24 cellular contexts compared by ENCODE assay signal in the genomic region with DNA sequence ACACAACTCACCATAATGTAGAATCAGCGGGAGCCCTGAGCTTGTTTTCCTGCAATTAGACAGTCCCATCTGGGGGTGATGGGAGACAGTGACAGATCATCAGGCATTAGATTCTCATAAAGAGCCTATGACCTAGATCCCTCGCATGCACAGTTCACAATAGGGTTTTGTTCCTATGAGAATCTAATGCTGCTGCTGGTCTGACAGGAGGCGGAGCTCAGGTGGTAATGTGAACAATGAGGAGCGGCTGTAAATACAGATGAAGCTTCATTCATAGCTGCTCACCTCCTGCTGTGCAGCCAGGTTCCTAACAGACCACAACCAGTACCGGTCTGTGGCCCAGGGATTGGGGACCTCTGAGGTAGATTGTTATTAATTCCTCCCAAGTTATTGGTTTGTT. TPM values are rescaled to one million over a fixed set of nuclear protein-coding genes. Genes with fewer than 3 reads are reported as not detected.
A peak's percentile ranks its signal among the peaks of the same experiment; 100 is the strongest.
DNase-seq lines count a peak whose midpoint lies in the region; ATAC-seq, FAIRE-seq and TF ChIP-seq lines count a peak whose summit lies in the region.
"Had no signal": no experiment of that assay in that cellular context is flagged by ENCODE, and none has a peak within 500 bp of the region (broad histone marks: within the 10 kb centered on the region; RNA-seq: fewer than 3 reads in every experiment).

No MANE protein-coding gene starts in this region.

- H3K9me3 ChIP-seq in left ventricle myocardium inferior (replicated peaks) (no peaks in the 10 kb centered on the region), heart right ventricle (no peaks in the 10 kb centered on the region), HepG2 (ENCODE audit: low read length) (no peaks in the 10 kb centered on the region), spleen (no peaks in the 10 kb centered on the region), vagina (no peaks in the 10 kb centered on the region)
- H3K9me3 ChIP-seq: A549 had no signal

- H3K36me3 ChIP-seq in left ventricle myocardium inferior (no peaks in the 10 kb centered on the region), heart right ventricle (no peaks in the 10 kb centered on the region), HepG2 (replicated peaks in 1 of 2; ENCODE audit: control insufficient read depth in 1 of 2, insufficient read depth in 2 of 2, low read length in 2 of 2) (no peaks in the 10 kb centered on the region), spleen (no peaks in the 10 kb centered on the region), vagina (no peaks in the 10 kb centered on the region)
- H3K36me3 ChIP-seq: BLaER1 had no signal

- H3K4me3 Mint-ChIP-seq in activated T-cell treated with anti-CD3 and anti-CD28 coated beads, Interleukin-2, amount 50 U/mL, for 72 hours: no peak overlapping the region
- H3K4me3 Mint-ChIP-seq: CD8-positive, alpha-beta T cell; GM23338; H9; HFFc6 had no signal

- no peak overlapping the region for H3K27ac Mint-ChIP-seq in activated T-cell treated with anti-CD3 and anti-CD28 coated beads, Interleukin-2, amount 50 U/mL, for 72 hours
- H3K27ac Mint-ChIP-seq: CD4-positive, CD25-positive, alpha-beta regulatory T cell; CD8-positive, alpha-beta T cell; GM23338; HFFc6 had no signal

- H2AFZ ChIP-seq in HepG2 (ENCODE audit: low read length): no peak overlapping the region
- H2AFZ ChIP-seq: GM23338 had no signal

- FAIRE-seq in HepG2 (lab: Jason Lieb, UNC): no peak
- FAIRE-seq: A549, GM12891, GM18507 had no signal

- TF ChIP-seq EP300 in HepG2 (IDR thresholded peaks at IDR 0.05; ENCODE audit: low read depth in 2 of 2, low read length in 2 of 2) (no peak), HepG2 (CRISPR knock-in tag; IDR thresholded peaks at IDR 0.05; ENCODE audit: borderline replicate concordance) (no peak)

- H3K4me1 Mint-ChIP-seq in activated T-cell treated with anti-CD3 and anti-CD28 coated beads, Interleukin-2, amount 50 U/mL, for 72 hours (ENCODE audit: low read depth): peaks cover 28% of the 10 kb centered on the region

- H3K9me3 Mint-ChIP-seq in activated T-cell treated with anti-CD3 and anti-CD28 coated beads, Interleukin-2, amount 50 U/mL, for 72 hours: no peaks in the 10 kb centered on the region
- H3K9me3 Mint-ChIP-seq: CD8-positive, alpha-beta T cell; HFFc6 had no signal

- H3K4me2 ChIP-seq in HepG2 (ENCODE audit: low read depth, low read length): no peak overlapping the region
- H3K4me2 ChIP-seq: A549, BLaER1, GM23338 had no signal

- no peaks in the 10 kb centered on the region for H4K20me1 ChIP-seq in HepG2 (ENCODE audit: insufficient read depth, low read length)
- H4K20me1 ChIP-seq: BLaER1 had no signal

- H3K9ac ChIP-seq in HepG2 (ENCODE audit: insufficient read depth, low read depth, low read length): no peak overlapping the region
- H3K9ac ChIP-seq: BLaER1 had no signal

- no peaks in the 10 kb centered on the region for H3K27me3 Mint-ChIP-seq in activated T-cell treated with anti-CD3 and anti-CD28 coated beads, Interleukin-2, amount 50 U/mL, for 72 hours (ENCODE audit: low read depth)

- CTCF ChIA-PET in HepG2 (lab: Yijun Ruan, JAX; ENCODE audit: low intra/inter-chr PET ratio, low total read pairs): no interaction called here

- WGBS in heart right ventricle, 2 donors: 97 to 98% methylated on average over 5 of the region's 5 CpGs
- WGBS in HepG2 (ENCODE audit: low lambda C conversion rate): 59% methylated on average over 3 of the region's 5 CpGs
- 93 to 98% (median 96%) methylated on average over 5 of the region's 5 CpGs for WGBS in spleen, 5 donors

- in situ Hi-C loops in HepG2 (cut with HindIII; ENCODE audit: extremely low pct_ligation_motif_present, low pct_unique_long_range_greater_than_20kb): no loop called here

- ATAC-seq in heart right ventricle (no peak), HepG2 (no peak)
- no peak for ATAC-seq in activated T-cell treated with anti-CD3 and anti-CD28 coated beads, Interleukin-2, amount 50 U/mL, for 72 hours (replicated peaks in 1 of 2)
- ATAC-seq: A549; CD8-positive, alpha-beta T cell; GM23338; HCT116 had no signal

- intact Hi-C loops in left ventricle myocardium inferior (cut with micrococcal nuclease) (no loop called here), heart right ventricle (cut with DNase I) (loop anchor here in 1 of 10 donors (5.0 kb wide), 1 partner anchor 43 kb away; no protein-coding TSS in a partner anchor), HepG2 (cut with micrococcal nuclease; ENCODE audit: unreplicated experiment) (no loop called here), spleen (cut with DNase I; ENCODE audit: low total_unique reads) (no loop called here), vagina (cut with DNase I) (no loop called here)

- TF ChIP-seq POLR2A in HepG2 (IDR thresholded peaks at IDR 0.05; ENCODE audit: insufficient read depth in 1 of 2, low read depth in 2 of 2, low read length in 2 of 2) (no peak), spleen (IDR thresholded peaks at IDR 0.05) (no peak), vagina (IDR thresholded peaks at IDR 0.05) (no peak)

- DNase-seq in left ventricle myocardium inferior (peak; percentile 2), heart right ventricle (no peak), COLO668 (lab: John Stamatoyannopoulos, UW; ENCODE audit: unreplicated experiment) (peak; percentile 29), HepG2 (ENCODE audit: low spot score) (peak; percentile 50), spleen (peak; percentile 17), vagina (ENCODE audit: extremely low spot score in 2 of 2) (no peak)
- no peak for DNase-seq in activated T-cell treated with anti-CD3 and anti-CD28 coated beads, Interleukin-2, amount 50 U/mL, for 72 hours
- DNase-seq: 8988T; Calu3; CD4-positive, CD25-positive, alpha-beta regulatory T cell; CD8-positive, alpha-beta T cell; COR-L47; DMS53; DMS79 treated with DMSO at 0.1 percent for 48 hours; GF-D8; H9; HFFc6 had no signal

- H3K4me3 ChIP-seq in left ventricle myocardium inferior (no peak overlapping the region), heart right ventricle (no peak overlapping the region), HepG2 (replicated peaks in 1 of 3; ENCODE audit: insufficient read depth in 1 of 3, low read depth in 2 of 3, low read length in 3 of 3) (no peak overlapping the region), spleen (no peak overlapping the region), vagina (no peak overlapping the region)
- H3K4me3 ChIP-seq: A549, BLaER1, GM23338 had no signal

- no peak for TF ChIP-seq CTCF in left ventricle myocardium inferior (IDR thresholded peaks at IDR 0.05; ENCODE audit: borderline replicate concordance)
- no peak for TF ChIP-seq CTCF in heart right ventricle (IDR thresholded peaks at IDR 0.05)
- TF ChIP-seq CTCF in HepG2 (CRISPR knock-in tag; IDR thresholded peaks at IDR 0.05): no peak
- TF ChIP-seq CTCF in spleen (IDR thresholded peaks at IDR 0.05 in 8 of 11, conservative IDR thresholded peaks at IDR 0.05 in 3 of 11): no peak
- TF ChIP-seq CTCF in vagina (IDR thresholded peaks at IDR 0.05): no peak

- peaks cover 17% of the 10 kb centered on the region for H3K79me2 ChIP-seq in HepG2 (ENCODE audit: insufficient read depth, low read length)

- H3K36me3 Mint-ChIP-seq in activated T-cell treated with anti-CD3 and anti-CD28 coated beads, Interleukin-2, amount 50 U/mL, for 72 hours (ENCODE audit: insufficient read depth in 2 of 2): no peaks in the 10 kb centered on the region
- H3K36me3 Mint-ChIP-seq: CD4-positive, CD25-positive, alpha-beta regulatory T cell; CD8-positive, alpha-beta T cell had no signal

- TF ChIP-seq RAD21 in HepG2 (CRISPR knock-in tag; IDR thresholded peaks at IDR 0.05): no peak

- H3K27me3 ChIP-seq in left ventricle myocardium inferior (ENCODE audit: low read depth) (no peaks in the 10 kb centered on the region), heart right ventricle (peaks cover 0 to 7% (median 0%) of the 10 kb centered on the region in 7 donors), HepG2 (ENCODE audit: control insufficient read depth in 1 of 2, insufficient read depth in 2 of 2, low read length in 2 of 2) (peaks cover 0 to 12% of the 10 kb centered on the region in 2 experiments; a peak in 3 of 5 replicates), spleen (replicated peaks in 1 of 7) (peaks cover 0 to 13% (median 0%) of the 10 kb centered on the region in 7 donors), vagina (no peaks in the 10 kb centered on the region)
- H3K27me3 ChIP-seq: BLaER1 had no signal

- no peak overlapping the region for H3K27ac ChIP-seq in left ventricle myocardium inferior (replicated peaks)
- H3K27ac ChIP-seq in heart right ventricle: no peak overlapping the region
- no peak overlapping the region for H3K27ac ChIP-seq in HepG2 (ENCODE audit: extremely low read length, insufficient read depth, low read length)
- no peak overlapping the region for H3K27ac ChIP-seq in spleen
- no peak overlapping the region for H3K27ac ChIP-seq in vagina
- H3K27ac ChIP-seq: A549, BLaER1, C4-2B had no signal

- POLR2A ChIA-PET in HepG2 (lab: Yijun Ruan, JAX): interaction anchor here (0.9 kb wide), 1 partner anchor 42 kb away, joined by 3 read pairs; a partner anchor contains a TSS

- no TSS peak for BruUV-seq in HepG2 (replicated peaks; lab: Mats Ljungman, UMichigan)

- peaks cover 27% of the 10 kb centered on the region for H3K4me1 ChIP-seq in left ventricle myocardium inferior
- H3K4me1 ChIP-seq in heart right ventricle: peaks cover 5 to 26% (median 21%) of the 10 kb centered on the region in 9 donors
- peaks cover 36% of the 10 kb centered on the region for H3K4me1 ChIP-seq in HepG2 (ENCODE audit: insufficient read depth, low read length)
- H3K4me1 ChIP-seq in spleen: peaks cover 14 to 30% (median 24%) of the 10 kb centered on the region in 6 donors
- H3K4me1 ChIP-seq in vagina: peaks cover 25% of the 10 kb centered on the region

RNA-seq across cellular contexts. Expression of a gene that starts 2.9 kb away (rescaled TPM):
- 10.0 TPM for total RNA-seq in left ventricle myocardium inferior
- total RNA-seq in heart right ventricle: 10 to 100 TPM in 2 of 10 donors, 1 to 10 TPM in 8; 3.6 to 10.7 (median 8.0) TPM
- polyA plus RNA-seq in heart right ventricle: 1 to 10 TPM; 5.9 to 9.1 TPM
- total RNA-seq in HepG2 (2016; rRNA removed; fragmentation: Illumina TruSeq; extraction: Trizol): 52.7 and 55.5 TPM in 2 replicates
- 23.8 and 26.8 TPM in 2 replicates for total RNA-seq in HepG2 (2016; cell fraction: cytosol; rRNA removed; fragmentation: Illumina TruSeq; extraction: Trizol; ENCODE audit: low read depth)
- total RNA-seq in HepG2 (2016; cell fraction: insoluble cytoplasmic fraction; rRNA removed; fragmentation: Illumina TruSeq; extraction: Trizol): 51.4 and 51.5 TPM in 2 replicates
- total RNA-seq in HepG2 (2016; cell fraction: membrane; rRNA removed; fragmentation: Illumina TruSeq; extraction: Trizol): 58.5 and 70.1 TPM in 2 replicates
- 32.8 and 34.6 TPM in 2 replicates for total RNA-seq in HepG2 (2016; cell fraction: nucleus; rRNA removed; fragmentation: Illumina TruSeq; extraction: Trizol)
- polyA plus RNA-seq in HepG2 (2011; rRNA removed): 70.0 and 92.5 TPM in 2 replicates
- 59.9 and 66.8 TPM in 2 replicates for polyA plus RNA-seq in HepG2 (2011; cell fraction: cytosol; rRNA removed)
- polyA plus RNA-seq in HepG2 (2011; cell fraction: nucleus; rRNA removed): 136 and 138 TPM in 2 replicates
- 41.9 and 45.8 TPM in 2 replicates for polyA plus RNA-seq in HepG2 (2012)
- polyA plus RNA-seq in HepG2 (2016; cell fraction: cytosol; fragmentation: Illumina TruSeq; extraction: Trizol; ENCODE audit: low read depth): 31.1 and 35.0 TPM in 2 replicates
- polyA plus RNA-seq in HepG2 (2016; cell fraction: insoluble cytoplasmic fraction; fragmentation: Illumina TruSeq; extraction: Trizol; ENCODE audit: low read depth): 59.2 and 63.5 TPM in 2 replicates
- 57.7 and 60.6 TPM in 2 replicates for polyA plus RNA-seq in HepG2 (2016; cell fraction: membrane; fragmentation: Illumina TruSeq; extraction: Trizol; ENCODE audit: low read depth)
- polyA plus RNA-seq in HepG2 (2016; cell fraction: nucleus; fragmentation: Illumina TruSeq; extraction: Trizol; ENCODE audit: insufficient read depth, low read depth): 72.2 and 73.9 TPM in 2 replicates
- 45.3 and 104 TPM in 2 replicates for polyA minus RNA-seq in HepG2 (2011; rRNA and poly(A)+ RNA removed; ENCODE audit: low replicate concordance)
- 28.8 and 30.7 TPM in 2 replicates for polyA minus RNA-seq in HepG2 (2011; cell fraction: cytosol; rRNA and poly(A)+ RNA removed)
- 20.1 and 26.6 TPM in 2 replicates for polyA minus RNA-seq in HepG2 (2011; cell fraction: nucleus; rRNA and poly(A)+ RNA removed)
- 10 to 100 TPM in 6 of 7 donors, 1 to 10 TPM in 1; 7.3 to 19.8 (median 16.1) TPM for total RNA-seq in spleen
- polyA plus RNA-seq in spleen: 10 to 100 TPM in 1 of 3 donors, 1 to 10 TPM in 2; 4.1 to 10.0 (median 5.5) TPM
- total RNA-seq in activated T-cell treated with anti-CD3 and anti-CD28 coated beads, Interleukin-2, amount 50 U/mL, for 72 hours: 10 to 100 TPM; 12.0 to 19.6 TPM
- 19.4 TPM for total RNA-seq in vagina

RNA-seq across cellular contexts. Expression of a gene that starts 26.8 kb away (rescaled TPM):
- total RNA-seq in left ventricle myocardium inferior: 47.6 TPM
- total RNA-seq in heart right ventricle: 10 to 100 TPM; 40.2 to 56.7 (median 47.2) TPM
- polyA plus RNA-seq in heart right ventricle: 10 to 100 TPM; 17.9 to 46.6 TPM
- total RNA-seq in HepG2 (2016; rRNA removed; fragmentation: Illumina TruSeq; extraction: Trizol): 104 and 146 TPM in 2 replicates
- total RNA-seq in HepG2 (2016; cell fraction: cytosol; rRNA removed; fragmentation: Illumina TruSeq; extraction: Trizol; ENCODE audit: low read depth): 18.6 and 24.2 TPM in 2 replicates
- total RNA-seq in HepG2 (2016; cell fraction: insoluble cytoplasmic fraction; rRNA removed; fragmentation: Illumina TruSeq; extraction: Trizol): 103 and 154 TPM in 2 replicates
- 49.1 and 55.4 TPM in 2 replicates for total RNA-seq in HepG2 (2016; cell fraction: membrane; rRNA removed; fragmentation: Illumina TruSeq; extraction: Trizol)
- 54.3 and 64.6 TPM in 2 replicates for total RNA-seq in HepG2 (2016; cell fraction: nucleus; rRNA removed; fragmentation: Illumina TruSeq; extraction: Trizol)
- polyA plus RNA-seq in HepG2 (2011; rRNA removed): 199 and 216 TPM in 2 replicates
- polyA plus RNA-seq in HepG2 (2011; cell fraction: cytosol; rRNA removed): 226 and 249 TPM in 2 replicates
- 143 and 144 TPM in 2 replicates for polyA plus RNA-seq in HepG2 (2011; cell fraction: nucleus; rRNA removed)
- polyA plus RNA-seq in HepG2 (2012): 72.5 and 84.4 TPM in 2 replicates
- 18.7 and 20.9 TPM in 2 replicates for polyA plus RNA-seq in HepG2 (2016; cell fraction: cytosol; fragmentation: Illumina TruSeq; extraction: Trizol; ENCODE audit: low read depth)
- polyA plus RNA-seq in HepG2 (2016; cell fraction: insoluble cytoplasmic fraction; fragmentation: Illumina TruSeq; extraction: Trizol; ENCODE audit: low read depth): 169 and 175 TPM in 2 replicates
- polyA plus RNA-seq in HepG2 (2016; cell fraction: membrane; fragmentation: Illumina TruSeq; extraction: Trizol; ENCODE audit: low read depth): 41.6 and 42.2 TPM in 2 replicates
- polyA plus RNA-seq in HepG2 (2016; cell fraction: nucleus; fragmentation: Illumina TruSeq; extraction: Trizol; ENCODE audit: insufficient read depth, low read depth): 94.8 and 102 TPM in 2 replicates
- 302 and 354 TPM in 2 replicates for polyA minus RNA-seq in HepG2 (2011; rRNA and poly(A)+ RNA removed; ENCODE audit: low replicate concordance)
- polyA minus RNA-seq in HepG2 (2011; cell fraction: cytosol; rRNA and poly(A)+ RNA removed): 134 and 135 TPM in 2 replicates
- polyA minus RNA-seq in HepG2 (2011; cell fraction: nucleus; rRNA and poly(A)+ RNA removed): 124 and 139 TPM in 2 replicates
- total RNA-seq in spleen: 10 to 100 TPM; 42.3 to 75.6 (median 52.7) TPM
- 10 to 100 TPM; 23.2 to 42.7 (median 35.0) TPM for polyA plus RNA-seq in spleen
- total RNA-seq in activated T-cell treated with anti-CD3 and anti-CD28 coated beads, Interleukin-2, amount 50 U/mL, for 72 hours: 10 to 100 TPM; 65.7 to 67.5 TPM
- total RNA-seq in vagina: 127 TPM

RNA-seq across cellular contexts. Expression of a gene that starts 42.0 kb away (rescaled TPM):
- total RNA-seq in left ventricle myocardium inferior (234 TPM), heart right ventricle (100 to 1,000 TPM; 135 to 230 (median 207) TPM), HepG2 (2016; rRNA removed; fragmentation: Illumina TruSeq; extraction: Trizol) (57.5 and 62.0 TPM in 2 replicates), spleen (10 to 100 TPM; 25.8 to 39.9 (median 29.6) TPM), vagina (37.6 TPM)
- polyA plus RNA-seq in heart right ventricle (100 to 1,000 TPM; 162 to 475 TPM), HepG2 (2011; rRNA removed) (104 and 108 TPM in 2 replicates), spleen (10 to 100 TPM; 32.2 to 34.9 (median 34.4) TPM)
- 12.2 and 13.5 TPM in 2 replicates for total RNA-seq in HepG2 (2016; cell fraction: cytosol; rRNA removed; fragmentation: Illumina TruSeq; extraction: Trizol; ENCODE audit: low read depth)
- 57.7 and 61.8 TPM in 2 replicates for total RNA-seq in HepG2 (2016; cell fraction: insoluble cytoplasmic fraction; rRNA removed; fragmentation: Illumina TruSeq; extraction: Trizol)
- 29.6 and 29.7 TPM in 2 replicates for total RNA-seq in HepG2 (2016; cell fraction: membrane; rRNA removed; fragmentation: Illumina TruSeq; extraction: Trizol)
- total RNA-seq in HepG2 (2016; cell fraction: nucleus; rRNA removed; fragmentation: Illumina TruSeq; extraction: Trizol): 48.3 and 49.8 TPM in 2 replicates
- polyA plus RNA-seq in HepG2 (2011; cell fraction: cytosol; rRNA removed): 77.6 and 88.3 TPM in 2 replicates
- 174 and 196 TPM in 2 replicates for polyA plus RNA-seq in HepG2 (2011; cell fraction: nucleus; rRNA removed)
- polyA plus RNA-seq in HepG2 (2012): 35.1 and 40.7 TPM in 2 replicates
- polyA plus RNA-seq in HepG2 (2016; cell fraction: cytosol; fragmentation: Illumina TruSeq; extraction: Trizol; ENCODE audit: low read depth): 7.1 and 7.4 TPM in 2 replicates
- polyA plus RNA-seq in HepG2 (2016; cell fraction: insoluble cytoplasmic fraction; fragmentation: Illumina TruSeq; extraction: Trizol; ENCODE audit: low read depth): 56.0 and 60.7 TPM in 2 replicates
- 17.9 and 18.7 TPM in 2 replicates for polyA plus RNA-seq in HepG2 (2016; cell fraction: membrane; fragmentation: Illumina TruSeq; extraction: Trizol; ENCODE audit: low read depth)
- 89.6 and 91.0 TPM in 2 replicates for polyA plus RNA-seq in HepG2 (2016; cell fraction: nucleus; fragmentation: Illumina TruSeq; extraction: Trizol; ENCODE audit: insufficient read depth, low read depth)
- 78.3 and 147 TPM in 2 replicates for polyA minus RNA-seq in HepG2 (2011; rRNA and poly(A)+ RNA removed; ENCODE audit: low replicate concordance)
- 25.2 and 27.3 TPM in 2 replicates for polyA minus RNA-seq in HepG2 (2011; cell fraction: cytosol; rRNA and poly(A)+ RNA removed)
- polyA minus RNA-seq in HepG2 (2011; cell fraction: nucleus; rRNA and poly(A)+ RNA removed): 48.0 and 60.5 TPM in 2 replicates
- 10 to 100 TPM; 31.4 to 35.2 TPM for total RNA-seq in activated T-cell treated with anti-CD3 and anti-CD28 coated beads, Interleukin-2, amount 50 U/mL, for 72 hours

RNA-seq across cellular contexts. Expression of a gene that starts 42.0 kb away (rescaled TPM):
- total RNA-seq in left ventricle myocardium inferior (43.2 TPM), heart right ventricle (10 to 100 TPM; 49.6 to 75.1 (median 61.0) TPM), HepG2 (2016; rRNA removed; fragmentation: Illumina TruSeq; extraction: Trizol) (89.7 and 113 TPM in 2 replicates), spleen (10 to 100 TPM; 21.4 to 39.8 (median 31.3) TPM), vagina (28.0 TPM)
- polyA plus RNA-seq in heart right ventricle (10 to 100 TPM; 20.1 to 63.0 TPM), HepG2 (2011; rRNA removed) (62.4 and 69.3 TPM in 2 replicates), spleen (10 to 100 TPM; 19.6 to 28.4 (median 22.1) TPM)
- 19.4 and 23.1 TPM in 2 replicates for total RNA-seq in HepG2 (2016; cell fraction: cytosol; rRNA removed; fragmentation: Illumina TruSeq; extraction: Trizol; ENCODE audit: low read depth)
- 88.9 and 116 TPM in 2 replicates for total RNA-seq in HepG2 (2016; cell fraction: insoluble cytoplasmic fraction; rRNA removed; fragmentation: Illumina TruSeq; extraction: Trizol)
- 31.7 and 33.1 TPM in 2 replicates for total RNA-seq in HepG2 (2016; cell fraction: membrane; rRNA removed; fragmentation: Illumina TruSeq; extraction: Trizol)
- 39.3 and 39.9 TPM in 2 replicates for total RNA-seq in HepG2 (2016; cell fraction: nucleus; rRNA removed; fragmentation: Illumina TruSeq; extraction: Trizol)
- polyA plus RNA-seq in HepG2 (2011; cell fraction: cytosol; rRNA removed): 56.5 and 68.4 TPM in 2 replicates
- 23.6 and 32.7 TPM in 2 replicates for polyA plus RNA-seq in HepG2 (2011; cell fraction: nucleus; rRNA removed)
- polyA plus RNA-seq in HepG2 (2012): 47.4 and 50.8 TPM in 2 replicates
- 10.3 and 11.8 TPM in 2 replicates for polyA plus RNA-seq in HepG2 (2016; cell fraction: cytosol; fragmentation: Illumina TruSeq; extraction: Trizol; ENCODE audit: low read depth)
- 109 and 116 TPM in 2 replicates for polyA plus RNA-seq in HepG2 (2016; cell fraction: insoluble cytoplasmic fraction; fragmentation: Illumina TruSeq; extraction: Trizol; ENCODE audit: low read depth)
- 17.0 and 17.1 TPM in 2 replicates for polyA plus RNA-seq in HepG2 (2016; cell fraction: membrane; fragmentation: Illumina TruSeq; extraction: Trizol; ENCODE audit: low read depth)
- 67.4 and 77.6 TPM in 2 replicates for polyA plus RNA-seq in HepG2 (2016; cell fraction: nucleus; fragmentation: Illumina TruSeq; extraction: Trizol; ENCODE audit: insufficient read depth, low read depth)
- polyA minus RNA-seq in HepG2 (2011; rRNA and poly(A)+ RNA removed; ENCODE audit: low replicate concordance): 47.0 and 64.1 TPM in 2 replicates
- 25.8 and 25.9 TPM in 2 replicates for polyA minus RNA-seq in HepG2 (2011; cell fraction: cytosol; rRNA and poly(A)+ RNA removed)
- 23.2 and 35.6 TPM in 2 replicates for polyA minus RNA-seq in HepG2 (2011; cell fraction: nucleus; rRNA and poly(A)+ RNA removed)
- 10 to 100 TPM; 39.6 to 49.7 TPM for total RNA-seq in activated T-cell treated with anti-CD3 and anti-CD28 coated beads, Interleukin-2, amount 50 U/mL, for 72 hours

RNA-seq across cellular contexts. Expression of a gene that starts 47.1 kb away (rescaled TPM):
- total RNA-seq in left ventricle myocardium inferior: 11.3 TPM
- 10 to 100 TPM in 1 of 10 donors, 1 to 10 TPM in 9; 3.1 to 10.2 (median 5.1) TPM for total RNA-seq in heart right ventricle
- polyA plus RNA-seq in heart right ventricle: 1 to 10 TPM; 3.7 to 5.9 TPM
- total RNA-seq in HepG2 (2016; rRNA removed; fragmentation: Illumina TruSeq; extraction: Trizol): 0.91 and 2.1 TPM in 2 replicates
- total RNA-seq in HepG2 (2016; cell fraction: cytosol; rRNA removed; fragmentation: Illumina TruSeq; extraction: Trizol; ENCODE audit: low read depth): 0.71 TPM in 2 replicates
- 1.1 and 2.8 TPM in 2 replicates for total RNA-seq in HepG2 (2016; cell fraction: insoluble cytoplasmic fraction; rRNA removed; fragmentation: Illumina TruSeq; extraction: Trizol)
- 1.1 and 1.3 TPM in 2 replicates for total RNA-seq in HepG2 (2016; cell fraction: membrane; rRNA removed; fragmentation: Illumina TruSeq; extraction: Trizol)
- 0.41 and 1.0 TPM in 2 replicates for total RNA-seq in HepG2 (2016; cell fraction: nucleus; rRNA removed; fragmentation: Illumina TruSeq; extraction: Trizol)
- 2.7 and 2.8 TPM in 2 replicates for polyA plus RNA-seq in HepG2 (2011; rRNA removed)
- polyA plus RNA-seq in HepG2 (2011; cell fraction: cytosol; rRNA removed): 2.3 and 3.2 TPM in 2 replicates
- polyA plus RNA-seq in HepG2 (2011; cell fraction: nucleus; rRNA removed): 2.6 and 2.8 TPM in 2 replicates
- polyA plus RNA-seq in HepG2 (2012): 0.34 and 1.0 TPM in 2 replicates
- 0.34 and 0.49 TPM in 2 replicates for polyA plus RNA-seq in HepG2 (2016; cell fraction: cytosol; fragmentation: Illumina TruSeq; extraction: Trizol; ENCODE audit: low read depth)
- 1.2 TPM in 2 replicates for polyA plus RNA-seq in HepG2 (2016; cell fraction: insoluble cytoplasmic fraction; fragmentation: Illumina TruSeq; extraction: Trizol; ENCODE audit: low read depth)
- 0.51 and 0.64 TPM in 2 replicates for polyA plus RNA-seq in HepG2 (2016; cell fraction: membrane; fragmentation: Illumina TruSeq; extraction: Trizol; ENCODE audit: low read depth)
- 1.7 and 2.5 TPM in 2 replicates for polyA plus RNA-seq in HepG2 (2016; cell fraction: nucleus; fragmentation: Illumina TruSeq; extraction: Trizol; ENCODE audit: insufficient read depth, low read depth)
- 2.1 and 2.5 TPM in 2 replicates for polyA minus RNA-seq in HepG2 (2011; rRNA and poly(A)+ RNA removed; ENCODE audit: low replicate concordance)
- 0.69 and 1.1 TPM in 2 replicates for polyA minus RNA-seq in HepG2 (2011; cell fraction: cytosol; rRNA and poly(A)+ RNA removed)
- polyA minus RNA-seq in HepG2 (2011; cell fraction: nucleus; rRNA and poly(A)+ RNA removed): 0.87 and 1.0 TPM in 2 replicates
- 10 to 100 TPM in 2 of 7 donors, 1 to 10 TPM in 5; 7.0 to 14.8 (median 7.9) TPM for total RNA-seq in spleen
- polyA plus RNA-seq in spleen: 1 to 10 TPM; 4.6 to 7.7 (median 4.8) TPM
- total RNA-seq in activated T-cell treated with anti-CD3 and anti-CD28 coated beads, Interleukin-2, amount 50 U/mL, for 72 hours: 10 to 100 TPM in 1 of 2 donors, 1 to 10 TPM in 1; 8.1 to 14.6 TPM
- 22.1 TPM for total RNA-seq in vagina

Comparison
In these comparisons a context has a peak if more than half of its experiments do, and no peak if none do; other contexts are left out.
1. DNase-seq: peak in left ventricle myocardium inferior (single experiment), COLO668 (single experiment), HepG2 (single experiment) and spleen (single experiment); none in heart right ventricle (0 of 2), activated T-cell treated with anti-CD3 and anti-CD28 coated beads, Interleukin-2, amount 50 U/mL, for 72 hours (0 of 2) and vagina (0 of 2).